ENCODE assay signal across 8 cellular contexts in the genomic region with DNA sequence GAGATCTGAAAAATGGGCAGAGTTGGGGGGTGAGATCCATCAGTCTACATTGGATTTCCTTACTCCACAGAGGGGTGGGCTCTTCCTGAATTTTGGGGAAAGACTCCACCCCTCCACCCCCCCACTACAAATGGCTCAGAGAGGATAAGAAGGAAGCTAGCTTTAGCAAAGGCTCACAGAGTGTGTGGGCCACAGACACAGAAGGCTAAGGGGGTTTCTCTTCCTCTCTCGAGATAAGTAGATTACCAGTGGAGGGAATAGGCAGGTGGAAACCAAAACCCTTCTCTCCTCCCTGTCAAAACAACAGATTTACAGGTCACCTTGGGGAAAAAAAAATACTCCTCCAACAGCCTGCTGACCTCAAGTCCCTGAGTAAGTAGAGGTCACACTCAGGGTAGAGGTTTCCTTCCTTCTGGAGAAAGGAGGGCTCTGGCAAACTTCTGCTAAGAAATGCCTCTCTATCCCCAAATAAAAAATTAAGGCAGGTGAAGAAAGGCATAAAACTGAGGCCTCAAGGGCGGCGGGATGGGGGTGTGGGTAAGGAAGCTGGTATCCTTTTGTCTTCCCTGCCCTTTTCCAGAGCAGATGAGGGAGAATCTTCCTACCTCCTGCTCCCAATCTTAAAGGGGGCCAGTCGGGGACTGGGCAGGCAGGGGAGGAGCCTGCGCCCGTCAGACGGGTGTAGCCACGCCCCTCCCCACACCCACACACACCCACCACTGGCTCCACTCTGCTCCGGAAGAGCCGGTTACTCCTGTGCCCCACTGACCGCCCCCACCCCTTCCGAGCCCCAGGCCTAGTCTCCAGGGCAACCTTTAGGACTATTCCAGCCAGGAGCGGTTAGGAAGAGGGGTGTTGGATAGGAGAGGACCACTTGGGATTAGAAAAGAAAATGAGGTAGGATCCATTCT. TPM values are rescaled to one million over a fixed set of nuclear protein-coding genes. Genes with fewer than 3 reads are reported as not detected.
DNase-seq lines count a peak whose midpoint lies in the region; ATAC-seq and TF ChIP-seq lines count a peak whose summit lies in the region.

No MANE protein-coding gene starts in this region.

- CTCF ChIA-PET in CD8-positive, alpha-beta T cell (lab: Charles Lee) = no interaction called here

- H3K4me3 Mint-ChIP-seq in CD8-positive, alpha-beta T cell = peak overlapping the region; percentile 62

- H3K36me3 Mint-ChIP-seq in CD8-positive, alpha-beta T cell = peaks cover 27% of the 10 kb centered on the region

- H3K9ac ChIP-seq in muscle layer of colon (ENCODE audit: low read length) (peak overlapping the region; percentile 42), subcutaneous abdominal adipose tissue (ENCODE audit: low read length in 5 of 5) (peak overlapping the region; percentile 9 to 70 (median 62))

- H3K9me3 ChIP-seq in CD8-positive, alpha-beta T cell (ENCODE audit: low read length) = no peaks in the 10 kb centered on the region
- H3K9me3 ChIP-seq in muscle layer of colon (ENCODE audit: low read length) = no peaks in the 10 kb centered on the region
- no peaks in the 10 kb centered on the region for H3K9me3 ChIP-seq in subcutaneous abdominal adipose tissue (ENCODE audit: control insufficient read depth in 5 of 5, low read length in 5 of 5)

- no peaks in the 10 kb centered on the region for H3K9me3 Mint-ChIP-seq in CD8-positive, alpha-beta T cell

- H3K27me3 ChIP-seq in CD8-positive, alpha-beta T cell (ENCODE audit: insufficient read depth, low read length) = no peaks in the 10 kb centered on the region
- H3K27me3 ChIP-seq in muscle layer of colon (ENCODE audit: control insufficient read depth in 1 of 2, insufficient read depth in 2 of 2, low read length in 2 of 2) (no peaks in the 10 kb centered on the region), subcutaneous abdominal adipose tissue (ENCODE audit: control insufficient read depth in 5 of 5, insufficient read depth in 4 of 5, low read length in 5 of 5) (no peaks in the 10 kb centered on the region)

- peaks cover 61% of the 10 kb centered on the region for H3K4me1 ChIP-seq in CD8-positive, alpha-beta T cell (ENCODE audit: insufficient read depth, low read length)
- H3K4me1 ChIP-seq in muscle layer of colon (ENCODE audit: insufficient read depth, low read length) = peaks cover 53% of the 10 kb centered on the region
- H3K4me1 ChIP-seq in subcutaneous abdominal adipose tissue (ENCODE audit: control insufficient read depth in 5 of 5, insufficient read depth in 5 of 5, low read length in 5 of 5) = peaks cover 15 to 81% (median 72%) of the 10 kb centered on the region in 5 donors

- no peak for TF ChIP-seq CTCF in CD8-positive, alpha-beta T cell (IDR thresholded peaks at IDR 0.05)

- peak overlapping the region; percentile 25 for H3K4me3 ChIP-seq in CD8-positive, alpha-beta T cell (ENCODE audit: low read depth, low read length)
- peak overlapping the region in 1 of 2 donors; percentile 31 for H3K4me3 ChIP-seq in muscle layer of colon (ENCODE audit: low read depth in 1 of 2, low read length in 2 of 2)
- H3K4me3 ChIP-seq in subcutaneous abdominal adipose tissue (ENCODE audit: low read depth in 1 of 5, low read length in 5 of 5) = peak overlapping the region; percentile 22 to 84 (median 55)

- H3K27ac Mint-ChIP-seq in CD8-positive, alpha-beta T cell = peak overlapping the region; percentile 70

- intact Hi-C loops in CD8-positive, alpha-beta T cell (cut with DNase I, micrococcal nuclease) = loop anchor here in 1 of 2 experiments (10.0 kb wide), 3 partner anchors 373 to 807 kb away; a partner anchor contains a TSS

- peak in 4 of 7 experiments; percentile 51 to 73 (median 63) for DNase-seq in CD8-positive, alpha-beta T cell
- DNase-seq in NCI-H526 treated with DMSO at 0.1 percent for 48 hours (lab: John Stamatoyannopoulos, UW) = peak; percentile 34
- DNase-seq in activated T-cell treated with anti-CD3 and anti-CD28 coated beads for 48 hours (ENCODE audit: low read depth) = peak; percentile 39
- no peak for DNase-seq in epithelial cell of prostate (ENCODE audit: low read depth, low spot score)

- no peaks in the 10 kb centered on the region for H3K27me3 Mint-ChIP-seq in CD8-positive, alpha-beta T cell (ENCODE audit: low read depth)

- H3K36me3 ChIP-seq in CD8-positive, alpha-beta T cell (ENCODE audit: insufficient read depth, low read length) = no peaks in the 10 kb centered on the region
- no peaks in the 10 kb centered on the region for H3K36me3 ChIP-seq in muscle layer of colon (ENCODE audit: insufficient read depth, low read length)
- peaks cover 0 to 1% (median 0%) of the 10 kb centered on the region in 5 donors for H3K36me3 ChIP-seq in subcutaneous abdominal adipose tissue (ENCODE audit: control insufficient read depth in 5 of 5, insufficient read depth in 5 of 5, low read length in 5 of 5)

- no peak for ATAC-seq in CD8-positive, alpha-beta T cell
- ATAC-seq in GM21737 (IDR thresholded peaks at IDR 0.05; ENCODE audit: unreplicated experiment) = peak; percentile 13
- no peak for ATAC-seq in HG03571 (IDR thresholded peaks at IDR 0.05; ENCODE audit: unreplicated experiment)

- no peak overlapping the region for H3K27ac ChIP-seq in CD8-positive, alpha-beta T cell (ENCODE audit: low read depth, low read length)
- H3K27ac ChIP-seq in epithelial cell of prostate = peak overlapping the region; percentile 96
- peak overlapping the region; percentile 47 for H3K27ac ChIP-seq in muscle layer of colon (ENCODE audit: low read depth, low read length)
- H3K27ac ChIP-seq in subcutaneous abdominal adipose tissue (ENCODE audit: low read depth, low read length) = peak overlapping the region; percentile 99

- peaks cover 65% of the 10 kb centered on the region for H3K4me1 Mint-ChIP-seq in CD8-positive, alpha-beta T cell (ENCODE audit: low read depth)

- POLR2A ChIA-PET in CD8-positive, alpha-beta T cell (lab: Charles Lee) = interaction anchor here (5.5 kb wide), 1 partner anchor 14 kb away, joined by 58 read pairs; a partner anchor contains a TSS

RNA-seq across cellular contexts. Expression of a gene that starts 1.9 kb away (rescaled TPM):
- total RNA-seq in CD8-positive, alpha-beta T cell = 100 to 1,000 TPM; 197 to 198 TPM

RNA-seq across cellular contexts. Expression of a gene that starts 13.7 kb away (rescaled TPM):
- total RNA-seq in CD8-positive, alpha-beta T cell = 100 to 1,000 TPM; 417 to 429 TPM

RNA-seq across cellular contexts. Expression of a gene that starts 56.0 kb away (rescaled TPM):
- total RNA-seq in CD8-positive, alpha-beta T cell = 100 to 1,000 TPM; 148 to 154 TPM
